ENCODE assay signal across 1 cellular context in genomic region chr12:113586461-113586860, GRCh38.
TF ChIP-seq lines count a peak whose summit lies in the region.

No MANE protein-coding gene starts in this region.

TF ChIP-seq in K562, 482 proteins besides CTCF, POLR2A, EP300 and RAD21 (continued from another document):
- TF ChIP-seq ZNF639 (CRISPR knock-in tag; conservative IDR thresholded peaks at IDR 0.05 in 1 of 2, IDR thresholded peaks at IDR 0.05 in 1 of 2) (no peak), ZNF384 (IDR thresholded peaks at IDR 0.05; ENCODE audit: low read depth, low read length) (no peak), CBFA2T2 (conservative IDR thresholded peaks at IDR 0.05) (no peak), ZNF395 (CRISPR knock-in tag; IDR thresholded peaks at IDR 0.05) (no peak), EHMT2 (IDR thresholded peaks at IDR 0.05) (peak; percentile 71), ZBTB34 (CRISPR knock-in tag; IDR thresholded peaks at IDR 0.05) (no peak), SMAD1 (IDR thresholded peaks at IDR 0.05; ENCODE audit: low read depth, low read length, partially characterized antibody) (no peak), HMG20A (CRISPR knock-in tag; conservative IDR thresholded peaks at IDR 0.05) (no peak), ZNF263 (CRISPR knock-in tag; IDR thresholded peaks at IDR 0.05; ENCODE audit: borderline replicate concordance) (no peak), OTX1 (CRISPR knock-in tag; IDR thresholded peaks at IDR 0.05) (no peak), HDAC3 (IDR thresholded peaks at IDR 0.05; ENCODE audit: borderline replicate concordance, partially characterized antibody) (no peak), TAF9B (IDR thresholded peaks at IDR 0.05; ENCODE audit: partially characterized antibody) (no peak), E2F3 (CRISPR knock-in tag; IDR thresholded peaks at IDR 0.05) (no peak), JUN (IDR thresholded peaks at IDR 0.05; ENCODE audit: borderline replicate concordance, low read depth, low read length) (peak; percentile 10; the same call in 1 of the 2 replicates), JUN (CRISPR knock-in tag; IDR thresholded peaks at IDR 0.05; ENCODE audit: borderline replicate concordance) (no peak), LCOR (CRISPR knock-in tag; IDR thresholded peaks at IDR 0.05) (no peak), GATA2 (CRISPR knock-in tag; IDR thresholded peaks at IDR 0.05) (no peak), ZBTB17 (CRISPR knock-in tag; IDR thresholded peaks at IDR 0.05) (no peak), IFI16 (CRISPR knock-in tag; IDR thresholded peaks at IDR 0.05) (no peak), CGGBP1 (CRISPR knock-in tag; IDR thresholded peaks at IDR 0.05) (no peak), KDM1A (IDR thresholded peaks at IDR 0.05) (peak; percentile 18 to 60; a peak in 2 of 4 replicates), TFAP4 (CRISPR knock-in tag; IDR thresholded peaks at IDR 0.05; ENCODE audit: borderline replicate concordance) (no peak), ZNF583 (CRISPR knock-in tag; IDR thresholded peaks at IDR 0.05) (no peak), PTTG1 (tag; IDR thresholded peaks at IDR 0.05; ENCODE audit: low read depth) (no peak), KAT8 (IDR thresholded peaks at IDR 0.05; ENCODE audit: low read depth) (no peak), BRF1 (IDR thresholded peaks at IDR 0.05; ENCODE audit: borderline replicate concordance, extremely low read depth, insufficient read length) (no peak), ZKSCAN8 (CRISPR knock-in tag; IDR thresholded peaks at IDR 0.05) (no peak)
